Comparison of ENCODE assay signal across 8 cellular contexts in the genomic region with DNA sequence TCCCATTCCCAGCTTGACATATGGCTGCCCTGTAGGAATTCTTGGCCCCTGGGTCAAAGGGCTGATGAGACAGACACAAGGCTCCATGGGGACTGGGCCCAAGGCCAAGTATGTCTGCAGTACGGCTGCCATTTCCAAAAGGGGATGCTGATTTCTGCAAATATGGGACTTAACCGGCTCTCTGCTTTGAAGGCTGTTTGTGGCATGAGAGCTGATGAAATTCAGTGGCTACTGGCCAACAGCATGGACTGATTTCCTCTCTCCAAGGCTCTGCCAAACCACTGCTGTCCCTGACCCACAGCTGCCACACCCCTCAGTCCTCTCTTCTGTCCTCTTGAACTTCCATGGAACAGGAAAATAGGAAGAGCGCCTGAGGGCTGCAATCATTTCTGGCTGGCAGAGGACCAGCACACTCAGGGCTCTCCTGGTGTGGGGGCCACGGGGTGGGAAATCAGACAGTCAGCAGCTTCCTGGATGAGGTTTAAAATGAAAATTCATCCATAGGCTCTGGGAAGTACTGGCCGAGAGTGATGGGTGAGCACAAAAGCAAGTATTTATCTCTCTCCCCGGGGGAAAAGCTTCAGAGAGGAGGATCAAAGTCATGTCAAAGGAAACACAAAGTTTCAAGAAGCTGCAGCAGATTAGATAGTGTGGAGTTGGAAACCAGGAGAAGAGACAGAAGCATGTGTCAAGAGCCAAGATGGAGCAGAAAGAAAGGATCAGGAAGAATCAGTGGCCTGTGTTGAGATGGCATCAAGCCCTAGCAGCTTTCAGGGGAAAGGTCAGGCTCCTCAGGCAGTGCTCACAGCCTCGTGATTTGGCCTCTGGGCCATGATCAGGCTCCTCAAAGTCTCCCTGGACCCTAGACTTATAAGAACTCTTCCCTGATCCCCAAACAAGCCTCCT.
DNase-seq lines count a peak whose midpoint lies in the region; ATAC-seq, FAIRE-seq and TF ChIP-seq lines count a peak whose summit lies in the region.

No MANE protein-coding gene starts in this region.

- H3K4me2 ChIP-seq in astrocyte (ENCODE audit: low read length) (peak overlapping the region; percentile 74), keratinocyte (ENCODE audit: control insufficient read depth, extremely low read depth, insufficient read depth, low read depth, low read length) (peak overlapping the region; percentile 17)

- no peaks in the 10 kb centered on the region for H3K27me3 ChIP-seq in astrocyte (ENCODE audit: insufficient read depth, low read length)
- no peaks in the 10 kb centered on the region for H3K27me3 ChIP-seq in keratinocyte (ENCODE audit: control insufficient read depth, extremely low read depth, insufficient read depth, low read length)

- H3K9me1 ChIP-seq in keratinocyte (ENCODE audit: control insufficient read depth, extremely low read depth, insufficient read depth, low read length): peaks cover 2% of the 10 kb centered on the region

- H3K9me3 Mint-ChIP-seq in astrocyte (ENCODE audit: unreplicated experiment): no peaks in the 10 kb centered on the region

- TF ChIP-seq EP300 in Ishikawa (IDR thresholded peaks at IDR 0.05; ENCODE audit: borderline replicate concordance): peak; percentile 68; the same call in 1 of the 2 replicates

- no peak overlapping the region for H3K27ac Mint-ChIP-seq in astrocyte (ENCODE audit: unreplicated experiment)

- peaks cover 11% of the 10 kb centered on the region for H3K4me1 Mint-ChIP-seq in astrocyte (ENCODE audit: low read depth, unreplicated experiment)

- no peak overlapping the region for H2AFZ ChIP-seq in astrocyte (ENCODE audit: low read depth, low read length)
- no peak overlapping the region for H2AFZ ChIP-seq in keratinocyte (ENCODE audit: control insufficient read depth, low read length)

- H3K4me3 Mint-ChIP-seq in astrocyte (ENCODE audit: unreplicated experiment): peak overlapping the region; percentile 4

- no peak for ATAC-seq in HG03159 (IDR thresholded peaks at IDR 0.05; ENCODE audit: unreplicated experiment)

- H3K36me3 ChIP-seq in astrocyte (ENCODE audit: insufficient read depth, low read length) (no peaks in the 10 kb centered on the region), keratinocyte (ENCODE audit: control insufficient read depth in 2 of 2, extremely low read depth in 1 of 2, insufficient read depth in 2 of 2, low read length in 2 of 2) (peaks cover 9 to 26% of the 10 kb centered on the region in 2 experiments)

- no peaks in the 10 kb centered on the region for H3K9me3 ChIP-seq in astrocyte (ENCODE audit: insufficient read depth, low read depth, low read length)
- no peaks in the 10 kb centered on the region for H3K9me3 ChIP-seq in keratinocyte (ENCODE audit: control insufficient read depth, low read depth, low read length)

- H3K9ac ChIP-seq in astrocyte (ENCODE audit: low read length) (no peak overlapping the region), keratinocyte (ENCODE audit: control insufficient read depth, extremely low read depth, insufficient read depth, low read length) (peak overlapping the region; percentile 22)

- no peak overlapping the region for H3K27ac ChIP-seq in astrocyte (ENCODE audit: low read depth, low read length)
- H3K27ac ChIP-seq in keratinocyte (ENCODE audit: control insufficient read depth, insufficient read depth, low read length): no peak overlapping the region
- peak overlapping the region; percentile 2 for H3K27ac ChIP-seq in temporal lobe (ENCODE audit: low read depth, low read length)

- no peaks in the 10 kb centered on the region for H3K79me2 ChIP-seq in astrocyte (ENCODE audit: insufficient read depth, low read length)
- no peaks in the 10 kb centered on the region for H3K79me2 ChIP-seq in keratinocyte (ENCODE audit: control insufficient read depth, insufficient read depth, low read length)

- DNase-seq in astrocyte (ENCODE audit: low read depth) (peak; percentile 93), keratinocyte (ENCODE audit: low read depth, low spot score) (no peak), NCI-H82 treated with DMSO at 0.1 percent for 48 hours (lab: John Stamatoyannopoulos, UW; ENCODE audit: unreplicated experiment) (no peak), T-helper 2 cell (no peak)

- no peak for TF ChIP-seq RAD21 in Ishikawa (IDR thresholded peaks at IDR 0.05; ENCODE audit: low read depth)

- dilution Hi-C loops in keratinocyte (cut with MboI; ENCODE audit: extremely low pct_ligation_motif_present, low sequenced_read_pairs): no loop called here

- H4K20me1 ChIP-seq in astrocyte (ENCODE audit: insufficient read depth, low read length): no peaks in the 10 kb centered on the region
- H4K20me1 ChIP-seq in keratinocyte (ENCODE audit: control insufficient read depth, extremely low read depth, insufficient read depth, low read length): no peaks in the 10 kb centered on the region

- H3K4me3 ChIP-seq in astrocyte (ENCODE audit: insufficient read depth, low read depth, low read length) (no peak overlapping the region), keratinocyte (ENCODE audit: control insufficient read depth in 2 of 3, extremely low read depth in 1 of 3, insufficient read depth in 2 of 3, low read depth in 1 of 3, low read length in 3 of 3) (no peak overlapping the region)

- no peaks in the 10 kb centered on the region for H3K27me3 Mint-ChIP-seq in astrocyte (ENCODE audit: low read depth, unreplicated experiment)

- TF ChIP-seq CTCF in astrocyte (IDR thresholded peaks at IDR 0.05; ENCODE audit: insufficient read depth, low read depth, low read length) (no peak), keratinocyte (optimal IDR thresholded peaks at IDR 0.05 in 1 of 3, IDR thresholded peaks at IDR 0.05 in 1 of 3, conservative IDR thresholded peaks at IDR 0.05 in 1 of 3; ENCODE audit: extremely low read depth in 1 of 3, insufficient read depth in 2 of 3, low read length in 3 of 3) (no peak)

- H3K36me3 Mint-ChIP-seq in astrocyte (ENCODE audit: low read depth, unreplicated experiment): peaks cover 28% of the 10 kb centered on the region

- H3K4me1 ChIP-seq in astrocyte (ENCODE audit: insufficient read depth, low read length): peaks cover 14% of the 10 kb centered on the region
- H3K4me1 ChIP-seq in keratinocyte (ENCODE audit: control insufficient read depth, extremely low read depth, insufficient read depth, low read length): peaks cover 10% of the 10 kb centered on the region

- FAIRE-seq in A204.1 (lab: Jason Lieb, UNC) (peak; percentile 60), astrocyte (lab: Jason Lieb, UNC) (peak; percentile 47), keratinocyte (lab: Jason Lieb, UNC) (peak; percentile 74)

TF ChIP-seq in Ishikawa, 13 proteins besides CTCF, POLR2A, EP300 and RAD21:
- TF ChIP-seq, protein P1, sequence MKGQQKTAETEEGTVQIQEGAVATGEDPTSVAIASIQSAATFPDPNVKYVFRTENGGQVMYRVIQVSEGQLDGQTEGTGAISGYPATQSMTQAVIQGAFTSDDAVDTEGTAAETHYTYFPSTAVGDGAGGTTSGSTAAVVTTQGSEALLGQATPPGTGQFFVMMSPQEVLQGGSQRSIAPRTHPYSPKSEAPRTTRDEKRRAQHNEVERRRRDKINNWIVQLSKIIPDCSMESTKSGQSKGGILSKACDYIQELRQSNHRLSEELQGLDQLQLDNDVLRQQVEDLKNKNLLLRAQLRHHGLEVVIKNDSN (IDR thresholded peaks at IDR 0.05): no peak
- TF ChIP-seq, protein P2, sequence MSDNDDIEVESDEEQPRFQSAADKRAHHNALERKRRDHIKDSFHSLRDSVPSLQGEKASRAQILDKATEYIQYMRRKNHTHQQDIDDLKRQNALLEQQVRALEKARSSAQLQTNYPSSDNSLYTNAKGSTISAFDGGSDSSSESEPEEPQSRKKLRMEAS (IDR thresholded peaks at IDR 0.05): peak; percentile 24; the same call in 1 of the 2 replicates
- no peak for TF ChIP-seq CREB1 (IDR thresholded peaks at IDR 0.05; ENCODE audit: low read depth)
- no peak for TF ChIP-seq TAF1 (IDR thresholded peaks at IDR 0.05; ENCODE audit: low read depth)
- no peak for TF ChIP-seq ZBTB7A (IDR thresholded peaks at IDR 0.05; ENCODE audit: low read depth)
- TF ChIP-seq FOXM1 (IDR thresholded peaks at IDR 0.05; ENCODE audit: borderline replicate concordance, low read depth): peak; percentile 72; the same call in 1 of the 2 replicates
- no peak for TF ChIP-seq EGR1 (IDR thresholded peaks at IDR 0.05)
- peak; percentile 63; the same call in 1 of the 2 replicates for TF ChIP-seq TCF12 (IDR thresholded peaks at IDR 0.05; ENCODE audit: low read depth)
- peak; percentile 76 for TF ChIP-seq YY1 (IDR thresholded peaks at IDR 0.05; ENCODE audit: low read depth)
- TF ChIP-seq TEAD4 (IDR thresholded peaks at IDR 0.05): peak; percentile 69
- TF ChIP-seq, protein P3, sequence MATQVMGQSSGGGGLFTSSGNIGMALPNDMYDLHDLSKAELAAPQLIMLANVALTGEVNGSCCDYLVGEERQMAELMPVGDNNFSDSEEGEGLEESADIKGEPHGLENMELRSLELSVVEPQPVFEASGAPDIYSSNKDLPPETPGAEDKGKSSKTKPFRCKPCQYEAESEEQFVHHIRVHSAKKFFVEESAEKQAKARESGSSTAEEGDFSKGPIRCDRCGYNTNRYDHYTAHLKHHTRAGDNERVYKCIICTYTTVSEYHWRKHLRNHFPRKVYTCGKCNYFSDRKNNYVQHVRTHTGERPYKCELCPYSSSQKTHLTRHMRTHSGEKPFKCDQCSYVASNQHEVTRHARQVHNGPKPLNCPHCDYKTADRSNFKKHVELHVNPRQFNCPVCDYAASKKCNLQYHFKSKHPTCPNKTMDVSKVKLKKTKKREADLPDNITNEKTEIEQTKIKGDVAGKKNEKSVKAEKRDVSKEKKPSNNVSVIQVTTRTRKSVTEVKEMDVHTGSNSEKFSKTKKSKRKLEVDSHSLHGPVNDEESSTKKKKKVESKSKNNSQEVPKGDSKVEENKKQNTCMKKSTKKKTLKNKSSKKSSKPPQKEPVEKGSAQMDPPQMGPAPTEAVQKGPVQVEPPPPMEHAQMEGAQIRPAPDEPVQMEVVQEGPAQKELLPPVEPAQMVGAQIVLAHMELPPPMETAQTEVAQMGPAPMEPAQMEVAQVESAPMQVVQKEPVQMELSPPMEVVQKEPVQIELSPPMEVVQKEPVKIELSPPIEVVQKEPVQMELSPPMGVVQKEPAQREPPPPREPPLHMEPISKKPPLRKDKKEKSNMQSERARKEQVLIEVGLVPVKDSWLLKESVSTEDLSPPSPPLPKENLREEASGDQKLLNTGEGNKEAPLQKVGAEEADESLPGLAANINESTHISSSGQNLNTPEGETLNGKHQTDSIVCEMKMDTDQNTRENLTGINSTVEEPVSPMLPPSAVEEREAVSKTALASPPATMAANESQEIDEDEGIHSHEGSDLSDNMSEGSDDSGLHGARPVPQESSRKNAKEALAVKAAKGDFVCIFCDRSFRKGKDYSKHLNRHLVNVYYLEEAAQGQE (IDR thresholded peaks at IDR 0.05; ENCODE audit: low read depth): no peak
- TF ChIP-seq NFIC (IDR thresholded peaks at IDR 0.05): peak; percentile 93
- TF ChIP-seq CEBPB (IDR thresholded peaks at IDR 0.05): peak; percentile 76
